ENCODE assay signal across 17 cellular contexts in the genomic region with DNA sequence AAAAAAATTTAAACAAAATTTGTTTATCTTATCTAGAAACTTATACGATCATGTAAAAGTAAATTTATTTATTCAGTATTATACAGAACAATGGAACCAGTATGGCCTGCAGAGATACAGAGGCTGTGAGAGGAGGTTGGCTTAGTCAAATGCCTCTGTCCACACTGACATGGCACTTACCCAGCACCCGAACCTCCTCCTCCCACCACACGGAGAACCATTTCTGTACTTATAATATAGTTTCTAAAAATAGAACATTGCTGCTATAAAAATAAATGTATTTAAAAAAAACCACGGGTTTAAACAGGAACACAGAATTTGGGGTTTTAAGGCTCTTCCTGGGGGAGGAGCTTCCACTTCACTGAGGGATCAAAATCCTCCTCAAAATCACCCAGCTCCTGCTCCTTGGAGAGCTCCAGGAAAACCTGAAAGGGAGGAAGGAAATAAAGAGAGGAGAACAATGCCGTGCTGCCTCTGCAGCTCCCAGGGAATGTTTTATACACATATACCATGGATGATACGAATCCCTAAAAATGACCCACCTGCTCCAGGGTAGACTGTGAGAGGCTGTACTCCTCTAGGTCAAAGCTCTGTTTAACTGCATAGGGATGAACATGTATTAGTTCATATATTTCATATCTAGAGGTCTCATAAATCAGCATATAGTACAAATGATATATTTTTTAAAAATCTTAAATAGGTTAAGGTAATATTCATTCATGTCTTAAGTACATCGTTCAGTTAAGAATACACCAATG.
DNase-seq lines count a peak whose midpoint lies in the region; ATAC-seq, FAIRE-seq and TF ChIP-seq lines count a peak whose summit lies in the region.
"Had no signal": no experiment of that assay in that cellular context is flagged by ENCODE, and none has a peak within 500 bp of the region (broad histone marks: within the 10 kb centered on the region; RNA-seq: fewer than 3 reads in every experiment).

No MANE protein-coding gene starts in this region.

- intact Hi-C loops in Right ventricle myocardium inferior (cut with DNase I) (no loop called here), Right ventricle myocardium superior (cut with DNase I) (no loop called here), endothelial cell of umbilical vein (cut with micrococcal nuclease) (loop anchor here (10.0 kb wide), 1 partner anchor 73 kb away; no protein-coding TSS in a partner anchor)

- H3K9me3 ChIP-seq in endothelial cell of umbilical vein (replicated peaks; ENCODE audit: control insufficient read depth, insufficient read depth, low read length), result no peaks in the 10 kb centered on the region
- H3K9me3 ChIP-seq: Peyer's patch had no signal

- no peak for DNase-seq in Right ventricle myocardium inferior (ENCODE audit: missing footprints)
- DNase-seq in Right ventricle myocardium superior, result no peak
- peak; percentile 3 to 32 for DNase-seq in Kasumi-1 (lab: John Stamatoyannopoulos, UW)
- DNase-seq in NOMO-1 treated with dmso at 0.1 percent for 144 hours (lab: John Stamatoyannopoulos, UW; ENCODE audit: unreplicated experiment), result peak; percentile 43
- peak; percentile 24 for DNase-seq in endothelial cell of umbilical vein (ENCODE audit: low read depth, low spot score)
- DNase-seq in NAMALWA (ENCODE audit: low spot score), result no peak
- no peak for DNase-seq in CD1c-positive myeloid dendritic cell (ENCODE audit: extremely low spot score)
- DNase-seq: C1 segment of cervical spinal cord, DND-41, H9, NCI-H187, NCI-H526 treated with DMSO at 0.1 percent for 48 hours, Peyer's patch, SHP77, T1000 had no signal

- no peak overlapping the region for H2AFZ ChIP-seq in endothelial cell of umbilical vein (ENCODE audit: low read depth, low read length)

- H3K36me3 ChIP-seq in endothelial cell of umbilical vein (ENCODE audit: control insufficient read depth in 2 of 2, extremely low read depth in 1 of 2, insufficient read depth in 2 of 2, low read length in 2 of 2), result no peaks in the 10 kb centered on the region
- H3K36me3 ChIP-seq: Peyer's patch had no signal

- no peak for TF ChIP-seq POLR2A in endothelial cell of umbilical vein (IDR thresholded peaks at IDR 0.05; ENCODE audit: low read depth, low read length)

- H3K9me1 ChIP-seq in endothelial cell of umbilical vein (replicated peaks; ENCODE audit: control insufficient read depth, extremely low read depth, insufficient read depth, low read length), result no peaks in the 10 kb centered on the region

- no peak overlapping the region for H3K4me3 ChIP-seq in endothelial cell of umbilical vein (replicated peaks in 1 of 3; ENCODE audit: insufficient read depth in 1 of 3, low read depth in 1 of 3, low read length in 3 of 3)
- H3K4me3 ChIP-seq: Peyer's patch had no signal

- H4K20me1 ChIP-seq in endothelial cell of umbilical vein (replicated peaks; ENCODE audit: control insufficient read depth, extremely low read depth, insufficient read depth, low read length), result no peaks in the 10 kb centered on the region

- H3K27ac ChIP-seq in endothelial cell of umbilical vein (ENCODE audit: insufficient read depth, low read depth, low read length), result no peak overlapping the region
- H3K27ac ChIP-seq: Peyer's patch had no signal

- H3K27me3 ChIP-seq in endothelial cell of umbilical vein (ENCODE audit: control insufficient read depth in 2 of 2, insufficient read depth in 2 of 2, low read length in 2 of 2), result no peaks in the 10 kb centered on the region
- H3K27me3 ChIP-seq: Peyer's patch had no signal

- no peaks in the 10 kb centered on the region for H3K79me2 ChIP-seq in endothelial cell of umbilical vein (ENCODE audit: control insufficient read depth, insufficient read depth, low read length)

- CTCF ChIA-PET in endothelial cell of umbilical vein (lab: Charles Lee), result interaction anchor here (0.8 to 2.9 kb wide), 3 partner anchors 12 to 96 kb away, joined by 3 to 9 read pairs (median 3); no protein-coding TSS in a partner anchor

- POLR2A ChIA-PET in endothelial cell of umbilical vein (lab: Charles Lee), result no interaction called here

- no peaks in the 10 kb centered on the region for H3K4me1 ChIP-seq in endothelial cell of umbilical vein (ENCODE audit: control insufficient read depth, extremely low read depth, insufficient read depth, low read length)
- H3K4me1 ChIP-seq: Peyer's patch had no signal

- peak; percentile 30 for ATAC-seq in Right ventricle myocardium inferior
- ATAC-seq in Right ventricle myocardium superior (ENCODE audit: poor library complexity), result no peak
- no peak for ATAC-seq in GM19035 (IDR thresholded peaks at IDR 0.05; ENCODE audit: unreplicated experiment)

- dilution Hi-C loops in endothelial cell of umbilical vein (cut with MboI; ENCODE audit: extremely low pct_ligation_motif_present, low sequenced_read_pairs), result no loop called here

- no peak for FAIRE-seq in endothelial cell of umbilical vein (lab: Jason Lieb, UNC)
- FAIRE-seq: D721Med had no signal

- no peak overlapping the region for H3K4me2 ChIP-seq in endothelial cell of umbilical vein (ENCODE audit: insufficient read depth, low read length)

- H3K9ac ChIP-seq in endothelial cell of umbilical vein (replicated peaks; ENCODE audit: extremely low read depth, insufficient read depth, low read length), result no peak overlapping the region

- no TSS peak for BruUV-seq in endothelial cell of umbilical vein (replicated peaks; lab: Mats Ljungman, UMichigan)

- no peak for TF ChIP-seq CTCF in endothelial cell of umbilical vein (IDR thresholded peaks at IDR 0.05; ENCODE audit: extremely low read depth in 1 of 2, insufficient read depth in 1 of 2, low read depth in 1 of 2, low read length in 2 of 2)

TF ChIP-seq in endothelial cell of umbilical vein, 7 proteins besides CTCF, POLR2A, EP300 and RAD21:
- TF ChIP-seq GATA2 (IDR thresholded peaks at IDR 0.05; ENCODE audit: insufficient read depth, insufficient read length, low read depth, low read length), result no peak
- no peak for TF ChIP-seq FOS (IDR thresholded peaks at IDR 0.05; ENCODE audit: borderline replicate concordance, insufficient read depth, low read length)
- TF ChIP-seq POLR2AphosphoS5 (IDR thresholded peaks at IDR 0.05; ENCODE audit: insufficient read depth, low read depth, low read length), result no peak
- TF ChIP-seq JUN (IDR thresholded peaks at IDR 0.05; ENCODE audit: borderline replicate concordance, insufficient read depth, insufficient read length, low read depth), result no peak
- no peak for TF ChIP-seq EZH2 (IDR thresholded peaks at IDR 0.05; ENCODE audit: borderline replicate concordance, low read depth, low read length, severe bottlenecking)
- TF ChIP-seq, protein P1, sequence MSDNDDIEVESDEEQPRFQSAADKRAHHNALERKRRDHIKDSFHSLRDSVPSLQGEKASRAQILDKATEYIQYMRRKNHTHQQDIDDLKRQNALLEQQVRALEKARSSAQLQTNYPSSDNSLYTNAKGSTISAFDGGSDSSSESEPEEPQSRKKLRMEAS (IDR thresholded peaks at IDR 0.05; ENCODE audit: insufficient read depth, insufficient read length), result no peak

Comparison
In these comparisons a context has a peak if more than half of its experiments do, and no peak if none do; other contexts are left out.
1. DNase-seq: peak in Kasumi-1 (2 of 2), NOMO-1 treated with dmso at 0.1 percent for 144 hours (single experiment) and endothelial cell of umbilical vein (single experiment); none in Right ventricle myocardium inferior (single experiment), Right ventricle myocardium superior (single experiment), NAMALWA (single experiment) and CD1c-positive myeloid dendritic cell (single experiment).